In the genomic region with DNA sequence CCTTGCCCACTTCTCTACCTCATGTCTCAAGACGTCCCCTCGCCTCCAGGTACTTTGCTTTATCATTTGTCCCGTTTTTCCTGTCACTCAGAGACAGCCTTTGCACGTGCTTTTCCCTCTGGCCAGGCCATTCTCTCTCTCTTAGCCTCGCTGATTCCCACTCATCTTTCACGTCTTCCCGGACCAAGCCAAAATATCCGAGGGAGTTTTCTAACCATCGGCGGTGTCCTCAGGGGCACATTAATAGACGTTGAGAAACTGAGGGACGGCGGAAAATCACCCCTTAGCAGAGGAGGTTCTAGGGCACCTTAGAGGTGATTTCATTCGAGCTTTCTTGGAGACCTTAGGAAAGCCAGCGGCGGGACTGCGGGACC, we compare ENCODE assay signal across 8 cellular contexts.
DNase-seq lines count a peak whose midpoint lies in the region; ATAC-seq and TF ChIP-seq lines count a peak whose summit lies in the region.
"Had no signal": no experiment of that assay in that cellular context is flagged by ENCODE, and none has a peak within 500 bp of the region (broad histone marks: within the 10 kb centered on the region; RNA-seq: fewer than 3 reads in every experiment).

No MANE protein-coding gene starts in this region.

- ATAC-seq in activated naive CD8-positive, alpha-beta T cell treated with anti-CD3 and anti-CD28 coated beads, Interleukin-2, amount 50 U/mL, for 24 hours = no peak
- ATAC-seq in stimulated activated naive B cell treated with anti-CD40 and anti-IgM and Interleukin-4, amounts not matched to agents 10 μg/mL and 1 μg/mL and 100 μg/mL, for 72 hours (replicated peaks) = no peak
- ATAC-seq in GM21515 (IDR thresholded peaks at IDR 0.05; ENCODE audit: unreplicated experiment) = no peak

- H3K27me3 Mint-ChIP-seq in activated naive CD8-positive, alpha-beta T cell treated with anti-CD3 and anti-CD28 coated beads, Interleukin-2, amount 50 U/mL, for 24 hours = peaks cover 44% of the 10 kb centered on the region
- H3K27me3 Mint-ChIP-seq in stimulated activated naive B cell treated with anti-CD40 and anti-IgM and Interleukin-4, amounts not matched to agents 10 μg/mL and 1 μg/mL and 100 μg/mL, for 72 hours = peaks cover 39 to 40% of the 10 kb centered on the region in 2 donors

- H3K9me3 Mint-ChIP-seq in activated naive CD8-positive, alpha-beta T cell treated with anti-CD3 and anti-CD28 coated beads, Interleukin-2, amount 50 U/mL, for 24 hours = no peaks in the 10 kb centered on the region
- no peaks in the 10 kb centered on the region for H3K9me3 Mint-ChIP-seq in stimulated activated naive B cell treated with anti-CD40 and anti-IgM and Interleukin-4, amounts not matched to agents 10 μg/mL and 1 μg/mL and 100 μg/mL, for 72 hours
- H3K9me3 Mint-ChIP-seq: activated CD4-positive, alpha-beta memory T cell treated with anti-CD3 and anti-CD28 coated beads for 36 hours had no signal

- no peaks in the 10 kb centered on the region for H3K9me3 ChIP-seq in iPS-18c (ENCODE audit: control insufficient read depth, insufficient read depth, low read length)

- DNase-seq in HFF-Myc (ENCODE audit: extremely low read depth, low read depth) (no peak), activated gamma-delta T cell treated with Interleukin-2 at 50 U/mL for 16 hours (no peak)
- no peak for DNase-seq in activated naive CD8-positive, alpha-beta T cell treated with anti-CD3 and anti-CD28 coated beads, Interleukin-2, amount 50 U/mL, for 24 hours
- no peak for DNase-seq in stimulated activated naive B cell treated with anti-CD40 and anti-IgM and Interleukin-4, amounts not matched to agents 10 μg/mL and 1 μg/mL and 100 μg/mL, for 72 hours
- DNase-seq in stimulated activated CD4-positive, alpha-beta T cell treated with anti-CD3 and anti-CD28 coated beads, Interleukin-4, amount 100 ng/mL, for 4 hours = no peak
- DNase-seq: activated CD4-positive, alpha-beta memory T cell treated with anti-CD3 and anti-CD28 coated beads for 36 hours had no signal

- peak overlapping the region; percentile 6 for H3K4me3 Mint-ChIP-seq in activated naive CD8-positive, alpha-beta T cell treated with anti-CD3 and anti-CD28 coated beads, Interleukin-2, amount 50 U/mL, for 24 hours
- H3K4me3 Mint-ChIP-seq in stimulated activated naive B cell treated with anti-CD40 and anti-IgM and Interleukin-4, amounts not matched to agents 10 μg/mL and 1 μg/mL and 100 μg/mL, for 72 hours = peak overlapping the region; percentile 56 to 67
- H3K4me3 Mint-ChIP-seq: activated CD4-positive, alpha-beta memory T cell treated with anti-CD3 and anti-CD28 coated beads for 36 hours had no signal

- H3K4me1 Mint-ChIP-seq in activated naive CD8-positive, alpha-beta T cell treated with anti-CD3 and anti-CD28 coated beads, Interleukin-2, amount 50 U/mL, for 24 hours = peaks cover 6% of the 10 kb centered on the region
- peaks cover 9 to 16% of the 10 kb centered on the region in 2 donors for H3K4me1 Mint-ChIP-seq in stimulated activated naive B cell treated with anti-CD40 and anti-IgM and Interleukin-4, amounts not matched to agents 10 μg/mL and 1 μg/mL and 100 μg/mL, for 72 hours

- no peak overlapping the region for H3K27ac Mint-ChIP-seq in activated naive CD8-positive, alpha-beta T cell treated with anti-CD3 and anti-CD28 coated beads, Interleukin-2, amount 50 U/mL, for 24 hours
- no peak overlapping the region for H3K27ac Mint-ChIP-seq in stimulated activated naive B cell treated with anti-CD40 and anti-IgM and Interleukin-4, amounts not matched to agents 10 μg/mL and 1 μg/mL and 100 μg/mL, for 72 hours
- H3K27ac Mint-ChIP-seq: activated CD4-positive, alpha-beta memory T cell treated with anti-CD3 and anti-CD28 coated beads for 36 hours had no signal

- no peaks in the 10 kb centered on the region for H3K36me3 Mint-ChIP-seq in activated naive CD8-positive, alpha-beta T cell treated with anti-CD3 and anti-CD28 coated beads, Interleukin-2, amount 50 U/mL, for 24 hours (ENCODE audit: low read depth)
- H3K36me3 Mint-ChIP-seq in stimulated activated naive B cell treated with anti-CD40 and anti-IgM and Interleukin-4, amounts not matched to agents 10 μg/mL and 1 μg/mL and 100 μg/mL, for 72 hours = no peaks in the 10 kb centered on the region
- H3K36me3 Mint-ChIP-seq: activated CD4-positive, alpha-beta memory T cell treated with anti-CD3 and anti-CD28 coated beads for 36 hours had no signal

- no peak for TF ChIP-seq CTCF in HFF-Myc (IDR thresholded peaks at IDR 0.05; ENCODE audit: low read depth, low read length, missing control alignments)

- peak overlapping the region; percentile 47 for H3K4me3 ChIP-seq in HFF-Myc (replicated peaks; ENCODE audit: low read depth, low read length)
- peak overlapping the region; percentile 64 for H3K4me3 ChIP-seq in iPS-18c (ENCODE audit: insufficient read depth, low read depth, low read length)
